In the genomic region with DNA sequence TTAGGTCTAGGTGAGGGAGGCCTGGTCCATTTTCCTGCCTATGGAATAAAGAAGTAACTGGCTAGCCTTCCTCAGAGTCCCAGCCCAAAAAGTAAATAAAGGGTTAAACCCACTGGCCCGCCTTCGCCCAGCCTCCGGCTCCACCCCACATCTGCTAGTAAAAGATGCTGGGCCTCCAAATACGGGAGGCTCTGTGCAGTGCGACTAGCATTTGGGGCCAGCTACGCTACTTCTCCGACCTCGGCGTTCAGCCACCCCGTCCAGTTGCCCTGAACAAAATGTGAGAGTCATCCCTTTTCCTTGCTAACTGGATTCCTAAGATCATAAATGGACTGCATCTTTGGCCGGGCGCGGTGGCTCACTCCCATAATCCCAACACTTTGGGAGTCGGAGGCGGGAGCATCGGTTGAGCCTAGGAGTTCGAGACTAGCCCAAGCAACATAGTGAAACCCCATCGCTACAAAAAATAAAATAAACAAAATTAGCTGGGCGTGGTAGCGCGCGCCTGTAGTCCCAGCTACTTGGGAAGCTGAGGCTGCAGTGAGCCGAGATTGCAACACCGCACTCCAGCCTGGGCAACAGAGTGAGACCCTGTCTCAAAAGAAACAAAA, we compare ENCODE assay signal across 1 cellular context.
TF ChIP-seq lines count a peak whose summit lies in the region.

No MANE protein-coding gene starts in this region.

TF ChIP-seq in HEK293, 187 proteins besides CTCF, POLR2A, EP300 and RAD21 (continued from another document):
- TF ChIP-seq ZNF571 (tag by site-specific recombination; IDR thresholded peaks at IDR 0.05) = no peak
- no peak for TF ChIP-seq OVOL3 (tag by site-specific recombination; IDR thresholded peaks at IDR 0.05)
- TF ChIP-seq ZBTB1 (tag by site-specific recombination; IDR thresholded peaks at IDR 0.05) = no peak
TF ChIP-seq in HEK293: peak in this region for 35.
